ENCODE assay signal across 8 cellular contexts in genomic region chr12:48157016-48157888, GRCh38. TPM values are rescaled to one million over a fixed set of nuclear protein-coding genes. Genes with fewer than 3 reads are reported as not detected.
A peak's percentile ranks its signal among the peaks of the same experiment; 100 is the strongest.
DNase-seq lines count a peak whose midpoint lies in the region; TF ChIP-seq lines count a peak whose summit lies in the region.

A gene with protein sequence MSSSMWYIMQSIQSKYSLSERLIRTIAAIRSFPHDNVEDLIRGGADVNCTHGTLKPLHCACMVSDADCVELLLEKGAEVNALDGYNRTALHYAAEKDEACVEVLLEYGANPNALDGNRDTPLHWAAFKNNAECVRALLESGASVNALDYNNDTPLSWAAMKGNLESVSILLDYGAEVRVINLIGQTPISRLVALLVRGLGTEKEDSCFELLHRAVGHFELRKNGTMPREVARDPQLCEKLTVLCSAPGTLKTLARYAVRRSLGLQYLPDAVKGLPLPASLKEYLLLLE (minus strand): TSS chr12:48157515. CDS start chr12:48153496, 4,019 bp downstream.

- peaks cover 5% of the 10 kb centered on the region for H3K27me3 Mint-ChIP-seq in nephron (ENCODE audit: low read depth)
- H3K27me3 Mint-ChIP-seq in stimulated activated naive CD8-positive, alpha-beta T cell treated with anti-CD3 and anti-CD28 coated beads, Interleukin-15, Interleukin-2, amounts not matched to agents 100 ng/mL and 50 ng/mL, for 24 hours: no peaks in the 10 kb centered on the region

- H3K4me1 ChIP-seq in HAP-1: peaks cover 10% of the 10 kb centered on the region

- H3K4me3 ChIP-seq in HAP-1: peak within 1 kb of the TSS; percentile 75
- H3K4me3 ChIP-seq in MG63: peak within 1 kb of the TSS; percentile 71
- H3K4me3 ChIP-seq in fibroblast of the aortic adventitia (ENCODE audit: low read depth, low read length): peak within 1 kb of the TSS; percentile 100

- H3K27me3 ChIP-seq in HAP-1 (ENCODE audit: low read depth): no peaks in the 10 kb centered on the region
- no peaks in the 10 kb centered on the region for H3K27me3 ChIP-seq in MG63

- 0 out of 2 replicates have a peak, but pooled peaks cover 3% of the 10 kb centered on the region for H3K36me3 ChIP-seq in HAP-1 (replicated peaks)
- H3K36me3 ChIP-seq in MG63: peaks cover 6% of the 10 kb centered on the region; the same call in 1 of the 2 replicates

- H3K4me1 Mint-ChIP-seq in nephron: peaks cover 30% of the 10 kb centered on the region
- H3K4me1 Mint-ChIP-seq in stimulated activated naive CD8-positive, alpha-beta T cell treated with anti-CD3 and anti-CD28 coated beads, Interleukin-15, Interleukin-2, amounts not matched to agents 100 ng/mL and 50 ng/mL, for 24 hours (ENCODE audit: low read depth): peaks cover 39% of the 10 kb centered on the region

- TF ChIP-seq CTCF in fibroblast of the aortic adventitia (IDR thresholded peaks at IDR 0.05; ENCODE audit: insufficient read depth, low read length): peak; percentile 53
- peak; percentile 42 to 50 (median 42) for TF ChIP-seq CTCF in nephron (IDR thresholded peaks at IDR 0.05; ENCODE audit: unreplicated experiment in 3 of 3)

- no peaks in the 10 kb centered on the region for H3K9me3 Mint-ChIP-seq in nephron
- H3K9me3 Mint-ChIP-seq in stimulated activated naive CD8-positive, alpha-beta T cell treated with anti-CD3 and anti-CD28 coated beads, Interleukin-15, Interleukin-2, amounts not matched to agents 100 ng/mL and 50 ng/mL, for 24 hours: no peaks in the 10 kb centered on the region

- peaks cover 13% of the 10 kb centered on the region for H3K36me3 Mint-ChIP-seq in nephron (ENCODE audit: low read depth)
- H3K36me3 Mint-ChIP-seq in stimulated activated naive CD8-positive, alpha-beta T cell treated with anti-CD3 and anti-CD28 coated beads, Interleukin-15, Interleukin-2, amounts not matched to agents 100 ng/mL and 50 ng/mL, for 24 hours (ENCODE audit: low read depth): peaks cover 15% of the 10 kb centered on the region

- peak within 1 kb of the TSS; percentile 99 for H3K27ac Mint-ChIP-seq in nephron
- H3K27ac Mint-ChIP-seq in stimulated activated naive CD8-positive, alpha-beta T cell treated with anti-CD3 and anti-CD28 coated beads, Interleukin-15, Interleukin-2, amounts not matched to agents 100 ng/mL and 50 ng/mL, for 24 hours: peak within 1 kb of the TSS; percentile 97

- in situ Hi-C loops in HAP-1 (cut with MboI; ENCODE audit: low sequenced_read_pairs): no loop called here

- no peaks in the 10 kb centered on the region for H3K9me3 ChIP-seq in HAP-1
- no peaks in the 10 kb centered on the region for H3K9me3 ChIP-seq in MG63

- H3K4me3 Mint-ChIP-seq in nephron: peak within 1 kb of the TSS; percentile 97 to 100 (median 99)
- peak within 1 kb of the TSS; percentile 98 for H3K4me3 Mint-ChIP-seq in stimulated activated naive CD8-positive, alpha-beta T cell treated with anti-CD3 and anti-CD28 coated beads, Interleukin-15, Interleukin-2, amounts not matched to agents 100 ng/mL and 50 ng/mL, for 24 hours

- peak; percentile 96 for DNase-seq in GDM1 (lab: John Stamatoyannopoulos, UW)
- peak; percentile 98 to 99 for DNase-seq in HAP-1 (ENCODE audit: low spot score in 2 of 2)
- DNase-seq in MG63: peak; percentile 97
- DNase-seq in SHP77 treated with DMSO at 0.1 percent for 48 hours (lab: John Stamatoyannopoulos, UW): peak; percentile 94
- DNase-seq in activated effector memory CD4-positive, alpha-beta T cell treated with anti-CD3 and anti-CD28 coated beads, Interleukin-2, amount 50 U/mL, for 16 hours: peak; percentile 100
- peak; percentile 99 for DNase-seq in fibroblast of the aortic adventitia (ENCODE audit: low read depth)

RNA-seq across cellular contexts. Expression of the gene that starts here (rescaled TPM):
- total RNA-seq in MG63 (2014; rRNA removed; shearing (Covaris generic); ENCODE audit: low replicate concordance): 31.3 and 79.9 TPM in 2 replicates
- total RNA-seq in fibroblast of the aortic adventitia (ENCODE audit: low replicate concordance): 29.7 and 32.8 TPM in 2 replicates

Comparison
In these comparisons a context has a peak if more than half of its experiments do, and no peak if none do; other contexts are left out.
1. Peak in every context shown above with its lines: DNase-seq and H3K4me3 ChIP-seq.